ENCODE assay signal across 40 cellular contexts in genomic region chr21:30138483-30138882, GRCh38. TPM values are rescaled to one million over a fixed set of nuclear protein-coding genes. Genes with fewer than 3 reads are reported as not detected.
"Had no signal": no experiment of that assay in that cellular context is flagged by ENCODE, and none has a peak within 500 bp of the region (broad histone marks: within the 10 kb centered on the region; RNA-seq: fewer than 3 reads in every experiment).

No MANE protein-coding gene starts in this region.

- H3K4me3 ChIP-seq: MG63 had no signal

- H3K9me3 ChIP-seq: MG63 had no signal

- H3K27me3 ChIP-seq: MG63 had no signal

- DNase-seq: Kasumi-1, MG63, MM.1S, MV-4-11, NCI-H1048, NCI-H1092, NCI-H1092 treated with DMSO at 0.1 percent for 48 hours, NCI-H1105, NCI-H1105 treated with DMSO at 0.1 percent for 48 hours, NCI-H1417, NCI-H1417 treated with DMSO at 0.1 percent for 48 hours, NCI-H1436, NCI-H1436 treated with DMSO at 0.1 percent for 48 hours, NCI-H146, NCI-H1694, NCI-H1694 treated with DMSO at 0.1 percent for 48 hours, NCI-H187, NCI-H187 treated with DMSO at 0.1 percent for 48 hours, NCI-H1930, NCI-H2029, NCI-H2029 treated with DMSO at 0.1 percent for 48 hours, NCI-H2081, NCI-H2081 treated with DMSO at 0.1 percent for 48 hours, NCI-H2107, NCI-H2171, NCI-H2171 treated with DMSO at 0.1 percent for 48 hours, NCI-H2227 treated with DMSO at 0.1 percent for 48 hours, NCI-H226, NCI-H345, NCI-H446, NCI-H446 treated with DMSO at 0.1 percent for 48 hours, NCI-H510A, NCI-H510A treated with DMSO at 0.1 percent for 48 hours, NCI-H524, NCI-H524 treated with DMSO at 0.1 percent for 48 hours, NCI-H526 had no signal

- H3K36me3 ChIP-seq: MG63 had no signal

RNA-seq across cellular contexts. Expression of gene CLDN17, which starts 28.1 kb away (rescaled TPM):
- total RNA-seq: LHCN-M2, M059J, MCF 10A, NCI-H460 had no signal
